ENCODE assay signal across 23 cellular contexts in the genomic region with DNA sequence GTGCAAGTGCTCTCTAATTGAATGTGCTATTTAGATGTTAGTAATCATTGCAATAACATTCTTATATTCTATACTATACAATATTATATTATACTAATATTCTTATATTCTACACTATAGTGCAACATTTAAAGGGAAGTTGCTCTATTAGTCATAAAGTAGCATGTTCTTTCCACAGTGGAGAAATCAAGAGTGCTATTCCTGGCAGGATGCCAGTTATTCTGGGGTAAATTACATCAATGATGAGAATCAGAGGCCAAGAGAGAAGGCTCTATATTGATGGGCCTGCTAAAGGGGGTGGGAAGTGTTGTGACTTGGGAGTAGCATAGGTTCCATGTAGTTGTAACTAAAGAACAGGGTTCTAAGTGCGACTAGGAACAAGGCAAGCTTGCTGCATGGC.
"Had no signal": no experiment of that assay in that cellular context is flagged by ENCODE, and none has a peak within 500 bp of the region (broad histone marks: within the 10 kb centered on the region; RNA-seq: fewer than 3 reads in every experiment).

No MANE protein-coding gene starts in this region.

- H3K4me3 ChIP-seq: gastroesophageal sphincter, smooth muscle cell, vagina had no signal

- H3K4me2 ChIP-seq: smooth muscle cell had no signal

- DNase-seq: activated CD4-positive, alpha-beta memory T cell treated with anti-CD3 and anti-CD28 coated beads for 36 hours; activated CD4-positive, alpha-beta T cell treated with anti-CD3 and anti-CD28 coated beads for 48 hours; activated effector memory CD4-positive, alpha-beta T cell treated with Interleukin-2 at 50 U/mL for 16 hours; activated naive CD4-positive, alpha-beta T cell treated with anti-CD3 and anti-CD28 coated beads for 36 hours; activated T-cell treated with anti-CD3 and anti-CD28 coated beads, Interleukin-2, amount 50 U/mL, for 72 hours; amygdala; dermis blood vessel endothelial cell; effector memory CD4-positive, alpha-beta T cell; head of caudate nucleus; islet precursor cell; left colon; mesenchymal stem cell; posterior cingulate gyrus; stimulated activated CD4-positive, alpha-beta T cell treated with anti-CD3 and anti-CD28 coated beads, Interleukin-15, amount 100 ng/mL, for 24 hours; stimulated activated CD8-positive, alpha-beta memory T cell treated with anti-CD3 and anti-CD28 coated beads, Interleukin-4, amount 100 ng/mL, for 48 hours; stimulated activated naive B cell treated with anti-CD40 and anti-IgM and Interleukin-4, amounts not matched to agents 10 μg/mL and 1 μg/mL and 100 μg/mL, for 72 hours; T-helper 17 cell had no signal

- H3K36me3 Mint-ChIP-seq: activated CD4-positive, alpha-beta memory T cell treated with anti-CD3 and anti-CD28 coated beads for 36 hours; stimulated activated naive B cell treated with anti-CD40 and anti-IgM and Interleukin-4, amounts not matched to agents 10 μg/mL and 1 μg/mL and 100 μg/mL, for 72 hours had no signal

- ATAC-seq: activated T-cell treated with anti-CD3 and anti-CD28 coated beads, Interleukin-2, amount 50 U/mL, for 72 hours; esophagus mucosa; gastroesophageal sphincter; left colon; sciatic nerve; stimulated activated naive B cell treated with anti-CD40 and anti-IgM and Interleukin-4, amounts not matched to agents 10 μg/mL and 1 μg/mL and 100 μg/mL, for 72 hours; T-helper 17 cell had no signal

- H3K27ac Mint-ChIP-seq: activated CD4-positive, alpha-beta memory T cell treated with anti-CD3 and anti-CD28 coated beads for 36 hours; activated naive CD4-positive, alpha-beta T cell treated with anti-CD3 and anti-CD28 coated beads for 36 hours; activated T-cell treated with anti-CD3 and anti-CD28 coated beads, Interleukin-2, amount 50 U/mL, for 72 hours; stimulated activated naive B cell treated with anti-CD40 and anti-IgM and Interleukin-4, amounts not matched to agents 10 μg/mL and 1 μg/mL and 100 μg/mL, for 72 hours; T-helper 17 cell had no signal

- H3K4me3 Mint-ChIP-seq: activated CD4-positive, alpha-beta memory T cell treated with anti-CD3 and anti-CD28 coated beads for 36 hours; activated naive CD4-positive, alpha-beta T cell treated with anti-CD3 and anti-CD28 coated beads for 36 hours; activated T-cell treated with anti-CD3 and anti-CD28 coated beads, Interleukin-2, amount 50 U/mL, for 72 hours; neural crest cell; stimulated activated naive B cell treated with anti-CD40 and anti-IgM and Interleukin-4, amounts not matched to agents 10 μg/mL and 1 μg/mL and 100 μg/mL, for 72 hours; T-helper 17 cell had no signal

- H3K27ac ChIP-seq: gastroesophageal sphincter, vagina had no signal

- H3K27me3 ChIP-seq: gastroesophageal sphincter, vagina had no signal

- H3K36me3 ChIP-seq: gastroesophageal sphincter, vagina had no signal

- H3K9me3 Mint-ChIP-seq: activated CD4-positive, alpha-beta memory T cell treated with anti-CD3 and anti-CD28 coated beads for 36 hours; activated naive CD4-positive, alpha-beta T cell treated with anti-CD3 and anti-CD28 coated beads for 36 hours; stimulated activated naive B cell treated with anti-CD40 and anti-IgM and Interleukin-4, amounts not matched to agents 10 μg/mL and 1 μg/mL and 100 μg/mL, for 72 hours had no signal

- H3K4me1 Mint-ChIP-seq: neural crest cell; stimulated activated naive B cell treated with anti-CD40 and anti-IgM and Interleukin-4, amounts not matched to agents 10 μg/mL and 1 μg/mL and 100 μg/mL, for 72 hours; T-helper 17 cell had no signal

- H3K9me3 ChIP-seq: gastroesophageal sphincter, vagina had no signal

- H3K4me1 ChIP-seq: gastroesophageal sphincter, vagina had no signal

- H3K27me3 Mint-ChIP-seq: activated CD4-positive, alpha-beta memory T cell treated with anti-CD3 and anti-CD28 coated beads for 36 hours; stimulated activated naive B cell treated with anti-CD40 and anti-IgM and Interleukin-4, amounts not matched to agents 10 μg/mL and 1 μg/mL and 100 μg/mL, for 72 hours; T-helper 17 cell had no signal
